ENCODE assay signal across 9 cellular contexts in the genomic region with DNA sequence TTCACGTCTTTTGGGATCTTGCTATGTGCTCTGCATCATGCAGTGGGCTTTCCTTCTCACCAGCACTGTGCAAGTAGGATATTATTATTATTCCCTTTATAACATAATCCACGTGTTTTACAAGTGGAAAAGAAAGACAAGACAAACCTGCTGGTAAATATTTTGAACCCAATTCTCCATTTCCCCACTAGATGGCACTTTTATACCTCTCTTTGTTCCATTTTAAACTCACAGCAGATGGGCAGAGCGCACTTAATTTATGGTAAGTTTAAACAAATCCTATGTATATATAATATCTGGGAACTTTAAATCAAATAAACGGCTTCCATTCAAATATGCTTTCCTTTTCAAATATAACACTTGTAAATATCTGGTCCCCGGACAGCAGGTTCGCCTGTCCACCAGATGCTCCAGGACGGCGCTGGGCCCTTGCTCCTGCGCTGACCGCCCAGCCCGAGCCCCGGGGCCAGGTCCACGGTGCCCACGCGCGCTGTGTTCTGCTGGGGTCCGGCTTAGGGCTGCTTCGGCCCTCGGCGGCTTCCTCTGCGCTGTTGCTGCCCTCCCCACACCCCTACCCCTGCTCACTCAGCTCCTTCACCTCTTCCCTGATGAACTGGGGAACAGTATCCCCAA. TPM values are rescaled to one million over a fixed set of nuclear protein-coding genes. Genes with fewer than 3 reads are reported as not detected.
DNase-seq lines count a peak whose midpoint lies in the region; ATAC-seq and TF ChIP-seq lines count a peak whose summit lies in the region.
"Had no signal": no experiment of that assay in that cellular context is flagged by ENCODE, and none has a peak within 500 bp of the region (broad histone marks: within the 10 kb centered on the region; RNA-seq: fewer than 3 reads in every experiment).

No MANE protein-coding gene starts in this region.

- H4K20me1 ChIP-seq in H9 (ENCODE audit: control insufficient read depth, insufficient read depth, insufficient read length), result no peaks in the 10 kb centered on the region

- H2BK20ac ChIP-seq in H9 (ENCODE audit: low read depth, low read length, poor library complexity, severe bottlenecking), result no peak overlapping the region

- no peaks in the 10 kb centered on the region for H3K79me2 ChIP-seq in H9 (ENCODE audit: insufficient read depth, low read length)

- no peak overlapping the region for H3K4me3 ChIP-seq in mucosa of descending colon

- H2BK15ac ChIP-seq in H9 (ENCODE audit: low read depth, low read length), result no peak overlapping the region

- H3K27ac Mint-ChIP-seq in H9, result no peak overlapping the region

- no peak overlapping the region for H3K23ac ChIP-seq in H9 (ENCODE audit: insufficient read length, low read depth, low read length)

- no peak overlapping the region for H3K4me2 ChIP-seq in H9 (ENCODE audit: insufficient read depth, insufficient read length, low read length)

- intact Hi-C loops in mucosa of descending colon (cut with DNase I, micrococcal nuclease), result loop anchor here (5.0 to 10.0 kb wide), 2 partner anchors 288 to 295 kb away; no protein-coding TSS in a partner anchor

- H3K14ac ChIP-seq in H9 (ENCODE audit: insufficient read depth, low read length), result no peak overlapping the region

- H3K36me3 ChIP-seq in mucosa of descending colon (ENCODE audit: low read depth), result no peaks in the 10 kb centered on the region

- no peak overlapping the region for H2AK5ac ChIP-seq in H9 (ENCODE audit: insufficient read length, low read length)

- TF ChIP-seq CTCF in H9 (conservative IDR thresholded peaks at IDR 0.05) (peak; percentile 84), mucosa of descending colon (IDR thresholded peaks at IDR 0.05) (peak; percentile 46)

- H3K9me3 Mint-ChIP-seq in H9, result peaks cover 3 to 4% of the 10 kb centered on the region in 2 experiments; a peak in 2 of 5 replicates

- H3K18ac ChIP-seq in H9 (ENCODE audit: insufficient read length, low read depth, low read length), result no peak overlapping the region

- H3K4me1 Mint-ChIP-seq in H9, result peaks cover 8 to 25% of the 10 kb centered on the region in 2 experiments

- H4K91ac ChIP-seq in H9 (ENCODE audit: insufficient read length, low read depth, low read length), result no peak overlapping the region

- no peak overlapping the region for H4K5ac ChIP-seq in H9 (ENCODE audit: insufficient read length, low read depth, low read length)

- H3K79me1 ChIP-seq in H9 (ENCODE audit: insufficient read depth, low read depth, low read length, poor library complexity, severe bottlenecking), result no peaks in the 10 kb centered on the region

- H3K9me3 ChIP-seq in H9 (ENCODE audit: control insufficient read depth, low read depth, low read length) (no peaks in the 10 kb centered on the region), mucosa of descending colon (no peaks in the 10 kb centered on the region)

- no peak overlapping the region for H3K9ac ChIP-seq in H9 (ENCODE audit: extremely low read depth, insufficient read length, low read length)

- no peak overlapping the region for H3K4ac ChIP-seq in H9 (ENCODE audit: low read depth, low read length)

- H3K4me1 ChIP-seq in H9 (ENCODE audit: insufficient read depth, low read length) (no peaks in the 10 kb centered on the region; the same call in 1 of the 2 replicates), mucosa of descending colon (ENCODE audit: low read depth) (peaks cover 9% of the 10 kb centered on the region)

- ATAC-seq in mucosa of descending colon (peak; percentile 64), HG03097 (IDR thresholded peaks at IDR 0.05; ENCODE audit: low FRiP score, unreplicated experiment) (no peak), GM18505 (IDR thresholded peaks at IDR 0.05; ENCODE audit: unreplicated experiment) (no peak)
- no peak for ATAC-seq in activated CD4-positive, CD25-positive, alpha-beta regulatory T cell treated with anti-CD3 and anti-CD28 coated beads, Interleukin-2, amount 50 U/mL, for 24 hours

- H2BK12ac ChIP-seq in H9 (ENCODE audit: insufficient read length, low read depth, low read length), result no peak overlapping the region

- no peak overlapping the region for H2BK120ac ChIP-seq in H9 (ENCODE audit: low read depth, low read length, poor library complexity, severe bottlenecking)

- H3K23me2 ChIP-seq in H9 (ENCODE audit: insufficient read length, low read depth, low read length, poor library complexity, severe bottlenecking), result no peaks in the 10 kb centered on the region

- no peak overlapping the region for H3K56ac ChIP-seq in H9 (ENCODE audit: insufficient read length, low read depth, low read length)

- H3T11ph ChIP-seq in H9 (ENCODE audit: low read length), result no peak overlapping the region

- no peak overlapping the region for H3K27ac ChIP-seq in H9 (ENCODE audit: insufficient read length, low read depth, low read length)

- DNase-seq in D341Med (ENCODE audit: low spot score) (peak; percentile 60), H9 (no peak), NCI-H82 treated with DMSO at 0.1 percent for 48 hours (lab: John Stamatoyannopoulos, UW; ENCODE audit: unreplicated experiment) (peak; percentile 0), dermis blood vessel endothelial cell (peak; percentile 71), mucosa of descending colon (peak in 2 of 3 donors; percentile 32 to 33)

- H2AFZ ChIP-seq in H9 (ENCODE audit: low read length), result no peak overlapping the region

- no peak overlapping the region for H3K4me3 Mint-ChIP-seq in H9

- no peak overlapping the region for H2BK5ac ChIP-seq in H9 (ENCODE audit: insufficient read length, low read length)

- no peaks in the 10 kb centered on the region for H3K27me3 ChIP-seq in H9 (ENCODE audit: insufficient read depth, low read length)

- WGBS in H9 (ENCODE audit: extremely low coverage, insufficient read length, low lambda C conversion rate), result no CpG with 5 or more reads among the region's 21 CpGs

- H3K27me3 Mint-ChIP-seq in H9 (ENCODE audit: low read depth), result peaks cover 11% of the 10 kb centered on the region

- no peak for TF ChIP-seq POLR2A in GM18505 (IDR thresholded peaks at IDR 0.05; ENCODE audit: borderline replicate concordance, extremely low read depth, insufficient read depth, insufficient read length)

- H3K36me3 Mint-ChIP-seq in H9 (ENCODE audit: insufficient read depth in 1 of 3, low read depth in 3 of 3), result no peaks in the 10 kb centered on the region; a peak in 1 of 7 replicates

- H4K8ac ChIP-seq in H9 (replicated peaks; ENCODE audit: insufficient read length, low read depth, low read length), result no peak overlapping the region

RNA-seq across cellular contexts. Expression of a gene that starts 31.1 kb away (rescaled TPM):
- total RNA-seq in H9 (2021), result 0.50 and 0.97 TPM in 2 replicates
- total RNA-seq in dermis blood vessel endothelial cell, result not detected in 2 replicates
- total RNA-seq in mucosa of descending colon, result under 1 TPM in 1 of 3 donors, not detected in 2; 0.65 TPM
- total RNA-seq: T-helper 1 cell treated with Interleukin-12 subunit alpha and Interleukin-12 subunit beta and Interleukin-4 antibody, amounts not matched to agents 30 ng/mL and 1 ng/mL, for 36 hours had no signal
